In genomic region chr19:5299137-5299536, GRCh38 we compare ENCODE assay signal across 24 cellular contexts.
"Had no signal": no experiment of that assay in that cellular context is flagged by ENCODE, and none has a peak within 500 bp of the region (broad histone marks: within the 10 kb centered on the region; RNA-seq: fewer than 3 reads in every experiment).

No MANE protein-coding gene starts in this region.

- H3K27ac ChIP-seq: coronary artery, esophagus muscularis mucosa, heart right ventricle, lower lobe of right lung, neutrophil, parathyroid adenoma, testis, tibial artery had no signal

- DNase-seq: dermis blood vessel endothelial cell; effector memory CD4-positive, alpha-beta T cell; foreskin melanocyte; glutamatergic neuron; heart right ventricle; hippocampal formation; immature natural killer cell; left ventricle myocardium superior; natural killer cell; stimulated activated CD4-positive, alpha-beta T cell treated with anti-CD3 and anti-CD28 coated beads, Interleukin-12 subunit alpha, Interleukin-12 subunit beta, amount 100 ng/mL, for 4 hours; stimulated activated CD4-positive, alpha-beta T cell treated with anti-CD3 and anti-CD28 coated beads, Interleukin-1b, Interleukin-23, amount 100 ng/mL, for 48 hours; stimulated activated CD4-positive, alpha-beta T cell treated with anti-CD3 and anti-CD28 coated beads, Interleukin-4, amount 100 ng/mL, for 1 hour; stimulated activated naive CD4-positive, alpha-beta T cell treated with Interleukin-2 at 50 U/mL for 16 hours; substantia nigra; testis; tibial artery had no signal

- H3K4me1 ChIP-seq: parathyroid adenoma, testis had no signal

- H3K79me2 ChIP-seq: parathyroid adenoma had no signal

- H3K27me3 ChIP-seq: esophagus muscularis mucosa, testis, tibial artery had no signal

- H3K36me3 ChIP-seq: esophagus muscularis mucosa, heart right ventricle, lower lobe of right lung, neutrophil, tibial artery had no signal

- H3K9me3 ChIP-seq: esophagus muscularis mucosa, lower lobe of right lung, neutrophil, testis, tibial artery had no signal

- H3K9ac ChIP-seq: parathyroid adenoma had no signal

- H3K4me2 ChIP-seq: smooth muscle cell had no signal

- FAIRE-seq: endothelial cell of umbilical vein, keratinocyte had no signal

- H2AFZ ChIP-seq: parathyroid adenoma had no signal

- H3K4me3 ChIP-seq: coronary artery, esophagus muscularis mucosa, heart right ventricle, lower lobe of right lung, smooth muscle cell, testis, tibial artery had no signal
